Comparison of ENCODE assay signal across 8 cellular contexts in the genomic region with DNA sequence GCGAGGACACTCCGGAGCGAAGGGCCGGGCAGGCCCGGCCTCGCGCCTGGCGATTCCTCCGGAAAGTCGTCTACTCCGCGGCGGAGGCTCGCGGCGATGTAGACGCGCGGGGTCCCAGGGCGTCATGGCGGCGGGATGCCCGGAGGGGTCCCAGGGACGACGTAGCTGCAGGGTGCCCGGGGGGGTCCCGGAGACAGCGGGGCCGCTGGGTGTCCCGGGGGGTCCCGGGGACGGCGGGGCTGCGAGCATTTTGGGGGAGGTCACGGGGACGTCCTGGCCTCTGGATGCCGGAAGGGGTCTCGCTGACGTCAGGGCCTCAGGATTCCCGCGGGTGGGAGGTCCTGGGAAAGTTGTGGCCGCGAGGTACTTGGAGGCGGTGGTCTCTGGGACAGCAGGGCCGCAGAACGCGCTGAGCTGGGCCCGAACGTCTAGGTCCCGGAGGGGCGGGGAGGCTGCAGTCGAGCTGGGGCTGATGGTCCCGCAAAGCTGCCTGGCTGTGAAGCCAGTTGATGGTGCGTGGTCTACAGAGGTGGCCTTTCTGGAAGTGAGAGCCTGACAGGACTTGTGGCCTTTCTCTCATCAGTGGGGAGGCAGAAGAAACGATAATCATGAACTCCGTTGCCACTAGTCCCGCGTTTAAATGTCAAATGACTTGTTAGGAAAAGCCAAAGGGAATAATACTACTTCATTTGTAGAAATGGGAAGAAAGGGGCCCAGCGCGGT. TPM values are rescaled to one million over a fixed set of nuclear protein-coding genes. Genes with fewer than 3 reads are reported as not detected.
DNase-seq lines count a peak whose midpoint lies in the region; ATAC-seq and TF ChIP-seq lines count a peak whose summit lies in the region.

No MANE protein-coding gene starts in this region.

- 0% methylated on average over 6 to 57 of the region's 60 CpGs for WGBS in transverse colon (ENCODE audit: low coverage in 1 of 2), 2 donors

- ATAC-seq in GM18907 (IDR thresholded peaks at IDR 0.05; ENCODE audit: unreplicated experiment) (peak; percentile 14), esophagus mucosa (peak; percentile 17), naive B cell (ENCODE audit: low read depth in 2 of 2) (no peak)
- ATAC-seq in activated CD8-positive, alpha-beta T cell treated with anti-CD3 and anti-CD28 coated beads for 36 hours, result no peak

- DNase-seq in A172 (ENCODE audit: low spot score), result peak; percentile 18
- DNase-seq in activated CD8-positive, alpha-beta T cell treated with anti-CD3 and anti-CD28 coated beads for 36 hours, result peak; percentile 44
- peak; percentile 11 for DNase-seq in naive B cell
- DNase-seq in transverse colon, result peak; percentile 41
- DNase-seq in Kasumi-1 (lab: John Stamatoyannopoulos, UW), result no peak

- H3K27ac Mint-ChIP-seq in activated CD8-positive, alpha-beta T cell treated with anti-CD3 and anti-CD28 coated beads for 36 hours, result peak overlapping the region; percentile 98
- H3K27ac Mint-ChIP-seq in naive B cell, result peak overlapping the region; percentile 93 to 98 (median 97)

- H3K4me3 ChIP-seq in transverse colon, result peak overlapping the region; percentile 81 to 98 (median 93)

- peak overlapping the region; percentile 95 to 98 (median 96) for H3K27ac ChIP-seq in transverse colon

- TF ChIP-seq POLR2A in transverse colon (IDR thresholded peaks at IDR 0.05), result no peak

- H3K4me1 Mint-ChIP-seq in activated CD8-positive, alpha-beta T cell treated with anti-CD3 and anti-CD28 coated beads for 36 hours (ENCODE audit: low read depth), result peaks cover 24% of the 10 kb centered on the region
- H3K4me1 Mint-ChIP-seq in naive B cell, result peaks cover 16 to 27% (median 19%) of the 10 kb centered on the region in 3 donors

- peaks cover 0 to 22% (median 8%) of the 10 kb centered on the region in 4 donors for H3K36me3 ChIP-seq in transverse colon

- peak overlapping the region; percentile 95 for H3K4me3 Mint-ChIP-seq in activated CD8-positive, alpha-beta T cell treated with anti-CD3 and anti-CD28 coated beads for 36 hours
- peak overlapping the region; percentile 95 to 99 (median 98) for H3K4me3 Mint-ChIP-seq in naive B cell

- intact Hi-C loops in activated CD8-positive, alpha-beta T cell treated with anti-CD3 and anti-CD28 coated beads for 36 hours (cut with micrococcal nuclease), result loop anchor here (10.0 kb wide), 1 partner anchor 116 kb away; a partner anchor contains a TSS
- intact Hi-C loops in transverse colon (cut with DNase I; ENCODE audit: low total_unique reads), result no loop called here

- in situ Hi-C loops in transverse colon (cut with MboI; ENCODE audit: low pct_ligation_motif_present in 1 of 4, low pct_unique_long_range_greater_than_20kb in 1 of 4, low sequenced_read_pairs in 3 of 4), result loop anchor here in 1 of 4 donors (25.0 kb wide), 1 partner anchor 124 kb away; a partner anchor contains a TSS

- TF ChIP-seq EP300 in Ishikawa (IDR thresholded peaks at IDR 0.05; ENCODE audit: borderline replicate concordance) (no peak), transverse colon (IDR thresholded peaks at IDR 0.05; ENCODE audit: low read depth) (no peak)

- no peaks in the 10 kb centered on the region for H3K9me3 Mint-ChIP-seq in activated CD8-positive, alpha-beta T cell treated with anti-CD3 and anti-CD28 coated beads for 36 hours
- no peaks in the 10 kb centered on the region for H3K9me3 Mint-ChIP-seq in naive B cell

- POLR2A ChIA-PET in activated CD8-positive, alpha-beta T cell treated with anti-CD3 and anti-CD28 coated beads for 36 hours (lab: Charles Lee), result interaction anchor here (0.6 to 2.4 kb wide), 26 partner anchors 9 to 654 kb away, joined by 3 to 19 read pairs (median 4); a partner anchor contains a TSS

- H3K27me3 Mint-ChIP-seq in activated CD8-positive, alpha-beta T cell treated with anti-CD3 and anti-CD28 coated beads for 36 hours, result no peaks in the 10 kb centered on the region
- H3K27me3 Mint-ChIP-seq in naive B cell, result no peaks in the 10 kb centered on the region

- peaks cover 0 to 34% (median 21%) of the 10 kb centered on the region in 4 donors for H3K4me1 ChIP-seq in transverse colon

- CTCF ChIA-PET in activated CD8-positive, alpha-beta T cell treated with anti-CD3 and anti-CD28 coated beads for 36 hours (lab: Charles Lee), result interaction anchor here (0.8 to 4.9 kb wide), 7 partner anchors 15 to 340 kb away, joined by 3 to 35 read pairs (median 10); no protein-coding TSS in a partner anchor

- no peaks in the 10 kb centered on the region for H3K27me3 ChIP-seq in transverse colon

- H3K36me3 Mint-ChIP-seq in activated CD8-positive, alpha-beta T cell treated with anti-CD3 and anti-CD28 coated beads for 36 hours (ENCODE audit: low read depth), result peaks cover 35% of the 10 kb centered on the region
- H3K36me3 Mint-ChIP-seq in naive B cell, result no peaks in the 10 kb centered on the region

- no peaks in the 10 kb centered on the region for H3K9me3 ChIP-seq in transverse colon

- no peak for TF ChIP-seq CTCF in activated CD8-positive, alpha-beta T cell treated with anti-CD3 and anti-CD28 coated beads for 36 hours (IDR thresholded peaks at IDR 0.05)
- TF ChIP-seq CTCF in transverse colon (IDR thresholded peaks at IDR 0.05), result no peak

- TF ChIP-seq RAD21 in Ishikawa (IDR thresholded peaks at IDR 0.05; ENCODE audit: low read depth), result no peak

TF ChIP-seq in Ishikawa, 13 proteins besides CTCF, POLR2A, EP300 and RAD21:
- TF ChIP-seq CREB1 (IDR thresholded peaks at IDR 0.05; ENCODE audit: low read depth), result no peak
- TF ChIP-seq, protein P1, sequence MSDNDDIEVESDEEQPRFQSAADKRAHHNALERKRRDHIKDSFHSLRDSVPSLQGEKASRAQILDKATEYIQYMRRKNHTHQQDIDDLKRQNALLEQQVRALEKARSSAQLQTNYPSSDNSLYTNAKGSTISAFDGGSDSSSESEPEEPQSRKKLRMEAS (IDR thresholded peaks at IDR 0.05), result no peak
- TF ChIP-seq, protein P2, sequence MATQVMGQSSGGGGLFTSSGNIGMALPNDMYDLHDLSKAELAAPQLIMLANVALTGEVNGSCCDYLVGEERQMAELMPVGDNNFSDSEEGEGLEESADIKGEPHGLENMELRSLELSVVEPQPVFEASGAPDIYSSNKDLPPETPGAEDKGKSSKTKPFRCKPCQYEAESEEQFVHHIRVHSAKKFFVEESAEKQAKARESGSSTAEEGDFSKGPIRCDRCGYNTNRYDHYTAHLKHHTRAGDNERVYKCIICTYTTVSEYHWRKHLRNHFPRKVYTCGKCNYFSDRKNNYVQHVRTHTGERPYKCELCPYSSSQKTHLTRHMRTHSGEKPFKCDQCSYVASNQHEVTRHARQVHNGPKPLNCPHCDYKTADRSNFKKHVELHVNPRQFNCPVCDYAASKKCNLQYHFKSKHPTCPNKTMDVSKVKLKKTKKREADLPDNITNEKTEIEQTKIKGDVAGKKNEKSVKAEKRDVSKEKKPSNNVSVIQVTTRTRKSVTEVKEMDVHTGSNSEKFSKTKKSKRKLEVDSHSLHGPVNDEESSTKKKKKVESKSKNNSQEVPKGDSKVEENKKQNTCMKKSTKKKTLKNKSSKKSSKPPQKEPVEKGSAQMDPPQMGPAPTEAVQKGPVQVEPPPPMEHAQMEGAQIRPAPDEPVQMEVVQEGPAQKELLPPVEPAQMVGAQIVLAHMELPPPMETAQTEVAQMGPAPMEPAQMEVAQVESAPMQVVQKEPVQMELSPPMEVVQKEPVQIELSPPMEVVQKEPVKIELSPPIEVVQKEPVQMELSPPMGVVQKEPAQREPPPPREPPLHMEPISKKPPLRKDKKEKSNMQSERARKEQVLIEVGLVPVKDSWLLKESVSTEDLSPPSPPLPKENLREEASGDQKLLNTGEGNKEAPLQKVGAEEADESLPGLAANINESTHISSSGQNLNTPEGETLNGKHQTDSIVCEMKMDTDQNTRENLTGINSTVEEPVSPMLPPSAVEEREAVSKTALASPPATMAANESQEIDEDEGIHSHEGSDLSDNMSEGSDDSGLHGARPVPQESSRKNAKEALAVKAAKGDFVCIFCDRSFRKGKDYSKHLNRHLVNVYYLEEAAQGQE (IDR thresholded peaks at IDR 0.05; ENCODE audit: low read depth), result no peak
- TF ChIP-seq NFIC (IDR thresholded peaks at IDR 0.05), result no peak
- TF ChIP-seq FOXM1 (IDR thresholded peaks at IDR 0.05; ENCODE audit: borderline replicate concordance, low read depth), result no peak
- TF ChIP-seq TCF12 (IDR thresholded peaks at IDR 0.05; ENCODE audit: low read depth), result 0 out of 2 replicates have a peak, but pooled peaks have one; percentile 10
- peak; percentile 28; the same call in 1 of the 2 replicates for TF ChIP-seq TAF1 (IDR thresholded peaks at IDR 0.05; ENCODE audit: low read depth)
- TF ChIP-seq, protein P3, sequence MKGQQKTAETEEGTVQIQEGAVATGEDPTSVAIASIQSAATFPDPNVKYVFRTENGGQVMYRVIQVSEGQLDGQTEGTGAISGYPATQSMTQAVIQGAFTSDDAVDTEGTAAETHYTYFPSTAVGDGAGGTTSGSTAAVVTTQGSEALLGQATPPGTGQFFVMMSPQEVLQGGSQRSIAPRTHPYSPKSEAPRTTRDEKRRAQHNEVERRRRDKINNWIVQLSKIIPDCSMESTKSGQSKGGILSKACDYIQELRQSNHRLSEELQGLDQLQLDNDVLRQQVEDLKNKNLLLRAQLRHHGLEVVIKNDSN (IDR thresholded peaks at IDR 0.05), result no peak
TF ChIP-seq in Ishikawa: peak in this region for 2.

RNA-seq across cellular contexts. Expression of a gene that starts 0.6 kb away (rescaled TPM):
- total RNA-seq in A172 (2014; rRNA removed; shearing (Covaris generic)), result 65.3 and 82.9 TPM in 2 replicates
- total RNA-seq in activated CD8-positive, alpha-beta T cell treated with anti-CD3 and anti-CD28 coated beads for 36 hours, result 10 to 100 TPM; 36.1 to 36.7 TPM
- total RNA-seq in esophagus mucosa, result 10.7 TPM
- 10 to 100 TPM; 14.8 to 23.3 (median 19.8) TPM for polyA plus RNA-seq in naive B cell (ENCODE audit: low read depth in 6 of 6)
- total RNA-seq in transverse colon, result 10 to 100 TPM in 2 of 4 donors, 1 to 10 TPM in 2; 6.7 to 15.4 (median 8.7) TPM

RNA-seq across cellular contexts. Expression of a gene that starts 0.6 kb away (rescaled TPM):
- 18.9 and 22.5 TPM in 2 replicates for total RNA-seq in A172 (2014; rRNA removed; shearing (Covaris generic))
- total RNA-seq in activated CD8-positive, alpha-beta T cell treated with anti-CD3 and anti-CD28 coated beads for 36 hours, result 10 to 100 TPM; 22.5 to 23.9 TPM
- total RNA-seq in esophagus mucosa (7.7 TPM), transverse colon (10 to 100 TPM; 11.5 to 19.8 (median 14.0) TPM)
- 10 to 100 TPM in 2 of 6 donors, 1 to 10 TPM in 4; 6.4 to 19.6 (median 9.3) TPM for polyA plus RNA-seq in naive B cell (ENCODE audit: low read depth in 6 of 6)

RNA-seq across cellular contexts. Expression of a gene that starts 0.9 kb away (rescaled TPM):
- total RNA-seq in A172 (2014; rRNA removed; shearing (Covaris generic)), result 1.2 and 1.8 TPM in 2 replicates
- 1 to 10 TPM; 1.5 to 1.8 TPM for total RNA-seq in activated CD8-positive, alpha-beta T cell treated with anti-CD3 and anti-CD28 coated beads for 36 hours
- 1.2 TPM for total RNA-seq in esophagus mucosa
- 1 to 10 TPM; 1.1 to 2.7 (median 1.9) TPM for polyA plus RNA-seq in naive B cell (ENCODE audit: low read depth in 6 of 6)
- 1 to 10 TPM in 2 of 4 donors, not detected in 2; 2.2 to 2.5 TPM for total RNA-seq in transverse colon

RNA-seq across cellular contexts. Expression of a gene that starts 39.9 kb away (rescaled TPM):
- total RNA-seq in A172 (2014; rRNA removed; shearing (Covaris generic)), result 50.5 and 64.3 TPM in 2 replicates
- total RNA-seq in activated CD8-positive, alpha-beta T cell treated with anti-CD3 and anti-CD28 coated beads for 36 hours, result 10 to 100 TPM; 40.9 to 45.8 TPM
- total RNA-seq in esophagus mucosa, result 8.8 TPM
- polyA plus RNA-seq in naive B cell (ENCODE audit: low read depth in 6 of 6), result 1 to 10 TPM; 1.0 to 3.9 (median 1.7) TPM
- 1 to 10 TPM in 3 of 4 donors, under 1 TPM in 1; 0.60 to 4.6 (median 3.0) TPM for total RNA-seq in transverse colon

Comparison
In these comparisons a context has a peak if more than half of its experiments do, and no peak if none do; other contexts are left out.
1. DNase-seq: peak in A172 (single experiment), activated CD8-positive, alpha-beta T cell treated with anti-CD3 and anti-CD28 coated beads for 36 hours (single experiment), naive B cell (single experiment) and transverse colon (single experiment); none in Kasumi-1 (0 of 2).
2. ATAC-seq: peak in GM18907 (single experiment) and esophagus mucosa (single experiment); none in activated CD8-positive, alpha-beta T cell treated with anti-CD3 and anti-CD28 coated beads for 36 hours (single experiment) and naive B cell (0 of 2).